ENCODE assay signal across 1 cellular context in genomic region chr19:40521276-40521675, GRCh38.
TF ChIP-seq lines count a peak whose summit lies in the region.

No MANE protein-coding gene starts in this region.

TF ChIP-seq in GM12878, 131 proteins besides CTCF, POLR2A, EP300 and RAD21:
- no peak for TF ChIP-seq ZNF622 (IDR thresholded peaks at IDR 0.05)
- no peak for TF ChIP-seq E2F4 (IDR thresholded peaks at IDR 0.05; ENCODE audit: low read depth, low read length)
- TF ChIP-seq SPI1 (IDR thresholded peaks at IDR 0.05; ENCODE audit: borderline replicate concordance, insufficient read depth, low read depth, low read length): no peak
- TF ChIP-seq HDAC2 (IDR thresholded peaks at IDR 0.05): no peak
- TF ChIP-seq NRF1 (conservative IDR thresholded peaks at IDR 0.05; ENCODE audit: low read depth, low read length): no peak
- TF ChIP-seq LARP7 (IDR thresholded peaks at IDR 0.05): no peak
- no peak for TF ChIP-seq ASH2L (IDR thresholded peaks at IDR 0.05; ENCODE audit: borderline replicate concordance, low read depth)
- no peak for TF ChIP-seq TBL1XR1 (IDR thresholded peaks at IDR 0.05; ENCODE audit: low read depth, low read length)
